In genomic region chr19:58348080-58348479, GRCh38 we compare ENCODE assay signal across 1 cellular context.
TF ChIP-seq lines count a peak whose summit lies in the region.

No MANE protein-coding gene starts in this region.

TF ChIP-seq in H1, 55 proteins besides CTCF, POLR2A, EP300 and RAD21:
- TF ChIP-seq CEBPB (IDR thresholded peaks at IDR 0.05; ENCODE audit: low read depth, low read length): 0 out of 2 replicates have a peak, but pooled peaks have one; percentile 5
